Comparison of ENCODE assay signal across 30 cellular contexts in genomic region chr10:17171131-17171530, GRCh38. TPM values are rescaled to one million over a fixed set of nuclear protein-coding genes. Genes with fewer than 3 reads are reported as not detected.
DNase-seq lines count a peak whose midpoint lies in the region; ATAC-seq and TF ChIP-seq lines count a peak whose summit lies in the region.
"Had no signal": no experiment of that assay in that cellular context is flagged by ENCODE, and none has a peak within 500 bp of the region (broad histone marks: within the 10 kb centered on the region; RNA-seq: fewer than 3 reads in every experiment).

No MANE protein-coding gene starts in this region.

- no peak overlapping the region for H3K4me3 ChIP-seq in GM23338
- H3K4me3 ChIP-seq in fibroblast of lung (replicated peaks in 1 of 4; ENCODE audit: control extremely low read depth in 1 of 4, insufficient read depth in 1 of 4, low read depth in 3 of 4, low read length in 4 of 4), result peak overlapping the region in 3 of 4 experiments; percentile 2 to 35 (median 3)
- no peak overlapping the region for H3K4me3 ChIP-seq in neural progenitor cell
- H3K4me3 ChIP-seq in HAP-1, result no peak overlapping the region
- H3K4me3 ChIP-seq: BLaER1 treated with 17β-estradiol and CSF1 and Interleukin-3, amounts not matched to agents 10 nM and 100 nM; SK-N-MC; suprapubic skin; uterus had no signal

- H3F3A ChIP-seq in GM23338 (replicated peaks; ENCODE audit: low read depth) (no peaks in the 10 kb centered on the region), neural progenitor cell (ENCODE audit: low read depth) (peaks cover 25% of the 10 kb centered on the region)

- in situ Hi-C loops in HAP-1 (cut with MboI; ENCODE audit: low sequenced_read_pairs), result no loop called here

- no peak overlapping the region for H3K27ac Mint-ChIP-seq in GM23338
- peak overlapping the region; percentile 12 for H3K27ac Mint-ChIP-seq in activated T-helper 17 cell treated with anti-CD3 and anti-CD28 coated beads, Interleukin-2, amount 50 U/mL, for 72 hours
- no peak overlapping the region for H3K27ac Mint-ChIP-seq in neural progenitor cell
- H3K27ac Mint-ChIP-seq in Calu3 (ENCODE audit: unreplicated experiment), result no peak overlapping the region
- H3K27ac Mint-ChIP-seq: activated T-cell treated with anti-CD3 and anti-CD28 coated beads, Interleukin-2, amount 50 U/mL, for 72 hours; stimulated activated memory B cell treated with anti-CD40 and anti-IgM and Interleukin-4, amounts not matched to agents 10 μg/mL and 1 μg/mL and 100 μg/mL, for 72 hours had no signal

- H3K9me3 Mint-ChIP-seq in GM23338 (no peaks in the 10 kb centered on the region), neural progenitor cell (no peaks in the 10 kb centered on the region), Calu3 (ENCODE audit: low read depth, unreplicated experiment) (no peaks in the 10 kb centered on the region)
- no peaks in the 10 kb centered on the region for H3K9me3 Mint-ChIP-seq in activated T-helper 17 cell treated with anti-CD3 and anti-CD28 coated beads, Interleukin-2, amount 50 U/mL, for 72 hours
- H3K9me3 Mint-ChIP-seq: activated T-cell treated with anti-CD3 and anti-CD28 coated beads, Interleukin-2, amount 50 U/mL, for 72 hours; immature natural killer cell; stimulated activated memory B cell treated with anti-CD40 and anti-IgM and Interleukin-4, amounts not matched to agents 10 μg/mL and 1 μg/mL and 100 μg/mL, for 72 hours had no signal

- H3K4me3 Mint-ChIP-seq in GM23338, result no peak overlapping the region
- H3K4me3 Mint-ChIP-seq in activated T-helper 17 cell treated with anti-CD3 and anti-CD28 coated beads, Interleukin-2, amount 50 U/mL, for 72 hours, result no peak overlapping the region
- H3K4me3 Mint-ChIP-seq in neural progenitor cell, result no peak overlapping the region
- no peak overlapping the region for H3K4me3 Mint-ChIP-seq in Calu3 (ENCODE audit: low read depth, unreplicated experiment)
- H3K4me3 Mint-ChIP-seq: activated T-cell treated with anti-CD3 and anti-CD28 coated beads, Interleukin-2, amount 50 U/mL, for 72 hours; immature natural killer cell; stimulated activated memory B cell treated with anti-CD40 and anti-IgM and Interleukin-4, amounts not matched to agents 10 μg/mL and 1 μg/mL and 100 μg/mL, for 72 hours had no signal

- H3K9me3 ChIP-seq in fibroblast of lung (ENCODE audit: control insufficient read depth, insufficient read depth, low read depth, low read length), result no peaks in the 10 kb centered on the region
- H3K9me3 ChIP-seq in neural progenitor cell (ENCODE audit: low read depth), result no peaks in the 10 kb centered on the region
- H3K9me3 ChIP-seq in HAP-1, result no peaks in the 10 kb centered on the region
- H3K9me3 ChIP-seq: BLaER1 treated with 17β-estradiol and CSF1 and Interleukin-3, amounts not matched to agents 10 nM and 100 nM; Caco-2; suprapubic skin; uterus had no signal

- TF ChIP-seq CTCF in GM23338 (conservative IDR thresholded peaks at IDR 0.05; ENCODE audit: low read depth in 2 of 2) (no peak), fibroblast of lung (conservative IDR thresholded peaks at IDR 0.05 in 1 of 2, IDR thresholded peaks at IDR 0.05 in 1 of 2; ENCODE audit: low read depth in 1 of 2, low read length in 2 of 2) (no peak), neural progenitor cell (IDR thresholded peaks at IDR 0.05) (no peak), Calu3 (IDR thresholded peaks at IDR 0.05; ENCODE audit: unreplicated experiment) (no peak)

- H3K9me2 ChIP-seq in GM23338 (ENCODE audit: insufficient read depth), result no peaks in the 10 kb centered on the region

- H3K9ac ChIP-seq in fibroblast of lung (ENCODE audit: insufficient read depth, low read length) (no peak overlapping the region), neural progenitor cell (no peak overlapping the region)
- H3K9ac ChIP-seq: BLaER1 treated with 17β-estradiol and CSF1 and Interleukin-3, amounts not matched to agents 10 nM and 100 nM had no signal

- H3K4me2 ChIP-seq in GM23338 (no peak overlapping the region), fibroblast of lung (ENCODE audit: extremely low read depth, insufficient read depth, low read length) (peak overlapping the region; percentile 77), neural progenitor cell (peak overlapping the region; percentile 60)
- H3K4me2 ChIP-seq: BLaER1 treated with 17β-estradiol and CSF1 and Interleukin-3, amounts not matched to agents 10 nM and 100 nM had no signal

- H3K36me3 Mint-ChIP-seq in GM23338 (ENCODE audit: low read depth), result no peaks in the 10 kb centered on the region
- H3K36me3 Mint-ChIP-seq in activated T-helper 17 cell treated with anti-CD3 and anti-CD28 coated beads, Interleukin-2, amount 50 U/mL, for 72 hours (ENCODE audit: low read depth), result peaks cover 11% of the 10 kb centered on the region
- peaks cover 13% of the 10 kb centered on the region for H3K36me3 Mint-ChIP-seq in neural progenitor cell
- H3K36me3 Mint-ChIP-seq in Calu3 (ENCODE audit: insufficient read depth, unreplicated experiment), result no peaks in the 10 kb centered on the region

- H3K27ac ChIP-seq in GM23338 (ENCODE audit: low read depth), result peak overlapping the region; percentile 6; the same call in 1 of the 2 replicates
- peak overlapping the region; percentile 45 for H3K27ac ChIP-seq in fibroblast of lung (ENCODE audit: insufficient read depth, low read length)
- peak overlapping the region; percentile 80 for H3K27ac ChIP-seq in neural progenitor cell
- H3K27ac ChIP-seq: BLaER1 treated with 17β-estradiol and CSF1 and Interleukin-3, amounts not matched to agents 10 nM and 100 nM; SK-N-MC; suprapubic skin; uterus had no signal

- intact Hi-C loops in Calu3 (cut with micrococcal nuclease; ENCODE audit: unreplicated experiment), result no loop called here

- CTCF ChIA-PET in Calu3 (lab: Charles Lee), result no interaction called here

- BruUV-seq in Calu3 (replicated peaks; lab: Mats Ljungman, UMichigan), result no TSS peak

- no peaks in the 10 kb centered on the region for H4K20me1 ChIP-seq in GM23338 (replicated peaks; ENCODE audit: insufficient read depth)
- no peaks in the 10 kb centered on the region for H4K20me1 ChIP-seq in fibroblast of lung (ENCODE audit: control insufficient read depth, extremely low read depth, insufficient read depth, low read length)
- no peaks in the 10 kb centered on the region for H4K20me1 ChIP-seq in neural progenitor cell (ENCODE audit: low read depth)
- H4K20me1 ChIP-seq: BLaER1 treated with 17β-estradiol and CSF1 and Interleukin-3, amounts not matched to agents 10 nM and 100 nM had no signal

- H3K4me1 Mint-ChIP-seq in GM23338 (peaks cover 13% of the 10 kb centered on the region), neural progenitor cell (peaks cover 31% of the 10 kb centered on the region), Calu3 (ENCODE audit: low read depth, unreplicated experiment) (peaks cover 9% of the 10 kb centered on the region)
- H3K4me1 Mint-ChIP-seq in activated T-helper 17 cell treated with anti-CD3 and anti-CD28 coated beads, Interleukin-2, amount 50 U/mL, for 72 hours, result no peaks in the 10 kb centered on the region

- peak; percentile 69 for ATAC-seq in GM23338
- ATAC-seq in activated T-helper 17 cell treated with anti-CD3 and anti-CD28 coated beads, Interleukin-2, amount 50 U/mL, for 72 hours (replicated peaks), result no peak
- ATAC-seq in HG02763 (IDR thresholded peaks at IDR 0.05; ENCODE audit: unreplicated experiment), result no peak
- no peak for ATAC-seq in GM19452 (IDR thresholded peaks at IDR 0.05; ENCODE audit: unreplicated experiment)
- ATAC-seq: activated T-cell treated with anti-CD3 and anti-CD28 coated beads, Interleukin-2, amount 50 U/mL, for 72 hours; stimulated activated memory B cell treated with anti-CD40 and anti-IgM and Interleukin-4, amounts not matched to agents 10 μg/mL and 1 μg/mL and 100 μg/mL, for 72 hours had no signal

- no peaks in the 10 kb centered on the region for H3K79me2 ChIP-seq in GM23338 (replicated peaks; ENCODE audit: insufficient read depth)
- H3K79me2 ChIP-seq in fibroblast of lung (ENCODE audit: control insufficient read depth, insufficient read depth, low read length), result no peaks in the 10 kb centered on the region
- no peaks in the 10 kb centered on the region for H3K79me2 ChIP-seq in neural progenitor cell (ENCODE audit: low read depth)

- H3K27me3 Mint-ChIP-seq in GM23338 (ENCODE audit: insufficient read depth, low read depth, poor library complexity) (peaks cover 1% of the 10 kb centered on the region), neural progenitor cell (ENCODE audit: insufficient read depth, low read depth) (no peaks in the 10 kb centered on the region), Calu3 (ENCODE audit: unreplicated experiment) (no peaks in the 10 kb centered on the region)
- no peaks in the 10 kb centered on the region for H3K27me3 Mint-ChIP-seq in activated T-helper 17 cell treated with anti-CD3 and anti-CD28 coated beads, Interleukin-2, amount 50 U/mL, for 72 hours
- H3K27me3 Mint-ChIP-seq: stimulated activated memory B cell treated with anti-CD40 and anti-IgM and Interleukin-4, amounts not matched to agents 10 μg/mL and 1 μg/mL and 100 μg/mL, for 72 hours had no signal

- H3K27me3 ChIP-seq in GM23338 (ENCODE audit: insufficient read depth), result no peaks in the 10 kb centered on the region
- no peaks in the 10 kb centered on the region for H3K27me3 ChIP-seq in fibroblast of lung (ENCODE audit: control insufficient read depth, insufficient read depth, low read length)
- no peaks in the 10 kb centered on the region for H3K27me3 ChIP-seq in neural progenitor cell
- H3K27me3 ChIP-seq in HAP-1 (ENCODE audit: low read depth), result no peaks in the 10 kb centered on the region
- H3K27me3 ChIP-seq: BLaER1 treated with 17β-estradiol and CSF1 and Interleukin-3, amounts not matched to agents 10 nM and 100 nM; suprapubic skin; uterus had no signal

- H3K36me3 ChIP-seq in GM23338 (ENCODE audit: insufficient read depth), result no peaks in the 10 kb centered on the region
- H3K36me3 ChIP-seq in fibroblast of lung (ENCODE audit: control insufficient read depth, insufficient read depth, low read length), result peaks cover 2% of the 10 kb centered on the region
- no peaks in the 10 kb centered on the region for H3K36me3 ChIP-seq in neural progenitor cell
- H3K36me3 ChIP-seq in HAP-1 (replicated peaks), result no peaks in the 10 kb centered on the region
- H3K36me3 ChIP-seq: suprapubic skin, uterus had no signal

- H2AFZ ChIP-seq in GM23338 (no peak overlapping the region), fibroblast of lung (ENCODE audit: low read length) (peak overlapping the region; percentile 85), neural progenitor cell (replicated peaks) (no peak overlapping the region)

- H3K4me1 ChIP-seq in GM23338 (ENCODE audit: insufficient read depth), result peaks cover 5% of the 10 kb centered on the region; the same call in 1 of the 2 replicates
- H3K4me1 ChIP-seq in fibroblast of lung (ENCODE audit: control insufficient read depth, extremely low read depth, insufficient read depth, low read length), result no peaks in the 10 kb centered on the region
- peaks cover 27% of the 10 kb centered on the region for H3K4me1 ChIP-seq in neural progenitor cell
- no peaks in the 10 kb centered on the region for H3K4me1 ChIP-seq in HAP-1
- H3K4me1 ChIP-seq: Caco-2, uterus had no signal

- peak; percentile 8 for DNase-seq in GM23338 (ENCODE audit: low spot score)
- peak in 1 of 2 donors; percentile 23 for DNase-seq in fibroblast of lung (ENCODE audit: low read depth in 2 of 2)
- DNase-seq in neural progenitor cell (ENCODE audit: low spot score), result peak; percentile 83
- no peak for DNase-seq in HAP-1 (ENCODE audit: low spot score in 2 of 2)
- no peak for DNase-seq in Calu3
- DNase-seq: activated CD4-positive, alpha-beta T cell treated with anti-CD3 and anti-CD28 coated beads for 4 hours; activated naive CD4-positive, alpha-beta T cell treated with anti-CD3 and anti-CD28 coated beads, Interleukin-2, amount 50 U/mL, for 16 hours; activated T-cell treated with anti-CD3 and anti-CD28 coated beads, Interleukin-2, amount 50 U/mL, for 72 hours; Caco-2; DND-41; effector CD8-positive, alpha-beta T cell; erythroblast; foreskin melanocyte; HCEC 1CT; immature natural killer cell; NCI-H1048; NCI-H187 treated with DMSO at 0.1 percent for 48 hours; NCI-H69; occipital lobe; RPMI8226; stimulated activated CD4-positive, alpha-beta T cell treated with anti-CD3 and anti-CD28 coated beads, Interleukin-4, amount 100 ng/mL, for 1 hour; T-helper 2 cell; uterus had no signal

RNA-seq across cellular contexts. Expression of gene TRDMT1, which starts 30.3 kb away (rescaled TPM):
- total RNA-seq in GM23338 (2014; rRNA removed; shearing (Covaris generic)), result 30.8 and 37.7 TPM in 2 replicates
- 12.0 and 16.0 TPM in 2 replicates for polyA plus RNA-seq in GM23338 (2016; fragmentation: Nextera tagmentation; extraction: Ambion mirVana)
- total RNA-seq in activated T-helper 17 cell treated with anti-CD3 and anti-CD28 coated beads, Interleukin-2, amount 50 U/mL, for 72 hours, result 1 to 10 TPM; 3.3 to 6.7 TPM
- total RNA-seq in fibroblast of lung, result 4.4 and 5.8 TPM in 2 replicates
- 6.0 and 7.0 TPM in 2 replicates for polyA plus RNA-seq in fibroblast of lung
- 4.3 and 4.5 TPM in 2 replicates for polyA plus RNA-seq in fibroblast of lung (2012)
- polyA minus RNA-seq in fibroblast of lung (ENCODE audit: low replicate concordance), result 0.79 and 2.6 TPM in 2 replicates
- total RNA-seq in neural progenitor cell (ENCODE audit: low replicate concordance), result 26.4 and 35.6 TPM in 2 replicates
- 7.9 and 10.3 TPM in 2 replicates for total RNA-seq in Calu3 (2022)

RNA-seq across cellular contexts. Expression of gene CUBN, which starts 41.5 kb away (rescaled TPM):
- 0.23 and 1.8 TPM in 2 replicates for total RNA-seq in GM23338 (2014; rRNA removed; shearing (Covaris generic))
- polyA plus RNA-seq in GM23338 (2016; fragmentation: Nextera tagmentation; extraction: Ambion mirVana) (0.06 and 0.47 TPM in 2 replicates), fibroblast of lung (1.1 and 1.5 TPM in 2 replicates)
- total RNA-seq in activated T-helper 17 cell treated with anti-CD3 and anti-CD28 coated beads, Interleukin-2, amount 50 U/mL, for 72 hours, result under 1 TPM; 0.41 to 0.45 TPM
- total RNA-seq in fibroblast of lung (0.51 and 1.3 TPM in 2 replicates), neural progenitor cell (ENCODE audit: low replicate concordance) (1.5 and 2.2 TPM in 2 replicates), Calu3 (2022) (0.27 and 0.92 TPM in 2 replicates)
- 0.41 and 0.45 TPM in 2 replicates for polyA plus RNA-seq in fibroblast of lung (2012)
- 0.30 TPM in 1 of 2 replicates, not detected in the other for polyA minus RNA-seq in fibroblast of lung (ENCODE audit: low replicate concordance)

RNA-seq across cellular contexts. Expression of gene VIM, which starts 56.9 kb away (rescaled TPM):
- total RNA-seq in GM23338 (2014; rRNA removed; shearing (Covaris generic)), result 214 and 228 TPM in 2 replicates
- 131 and 137 TPM in 2 replicates for polyA plus RNA-seq in GM23338 (2016; fragmentation: Nextera tagmentation; extraction: Ambion mirVana)
- total RNA-seq in activated T-helper 17 cell treated with anti-CD3 and anti-CD28 coated beads, Interleukin-2, amount 50 U/mL, for 72 hours, result 1,000 to 10,000 TPM; 1,131 to 1,699 TPM
- 4,550 and 7,192 TPM in 2 replicates for total RNA-seq in fibroblast of lung
- 4,882 and 6,609 TPM in 2 replicates for polyA plus RNA-seq in fibroblast of lung
- polyA plus RNA-seq in fibroblast of lung (2012), result 5,279 and 8,158 TPM in 2 replicates
- polyA minus RNA-seq in fibroblast of lung (ENCODE audit: low replicate concordance), result 3,855 and 6,261 TPM in 2 replicates
- total RNA-seq in neural progenitor cell (ENCODE audit: low replicate concordance), result 727 and 820 TPM in 2 replicates
- total RNA-seq in Calu3 (2022), result 318 and 486 TPM in 2 replicates

Comparison
In these comparisons a context has a peak if more than half of its experiments do, and no peak if none do; other contexts are left out.
1. DNase-seq: peak in GM23338 (single experiment) and neural progenitor cell (single experiment); none in HAP-1 (0 of 2) and Calu3 (single experiment).
2. H3K27ac ChIP-seq: peak in every context shown above with its lines; median percentile 80 in neural progenitor cell; 45 in fibroblast of lung; 6 in GM23338.
3. H3K4me3 ChIP-seq: peak in fibroblast of lung (3 of 4); none in GM23338 (single experiment), neural progenitor cell (single experiment) and HAP-1 (single experiment).